2 cellular contexts compared by ENCODE assay signal in the genomic region with DNA sequence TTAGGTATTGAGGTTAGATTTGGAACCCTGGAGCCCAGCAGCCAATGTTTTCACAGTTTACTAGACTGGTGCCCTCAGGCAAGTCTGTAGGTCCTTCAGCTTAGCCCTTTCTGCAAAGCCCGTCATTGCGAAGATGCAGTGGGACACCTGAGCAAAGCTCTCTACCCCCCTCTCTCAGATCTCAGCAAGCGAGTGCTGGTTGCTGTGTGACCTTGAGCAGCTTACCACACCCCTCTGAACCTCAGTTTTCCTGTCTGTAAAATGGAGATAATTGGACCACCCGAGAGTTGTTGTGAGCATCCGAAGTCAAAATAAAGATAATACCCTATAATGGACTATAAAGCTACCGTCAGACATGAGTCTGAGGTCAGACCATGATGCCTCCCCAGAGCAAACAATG.
TF ChIP-seq lines count a peak whose summit lies in the region.

No MANE protein-coding gene starts in this region.

TF ChIP-seq in HEK293, 187 proteins besides CTCF, POLR2A, EP300 and RAD21:
- TF ChIP-seq ZNF768 (tag by site-specific recombination; IDR thresholded peaks at IDR 0.05), result peak; percentile 66; the same call in 1 of the 2 replicates
- TF ChIP-seq ZNF529 (tag by site-specific recombination; IDR thresholded peaks at IDR 0.05; ENCODE audit: insufficient replicate concordance), result no peak

TF ChIP-seq in HepG2, 621 proteins besides CTCF, POLR2A, EP300 and RAD21:
- TF ChIP-seq, protein P1, sequence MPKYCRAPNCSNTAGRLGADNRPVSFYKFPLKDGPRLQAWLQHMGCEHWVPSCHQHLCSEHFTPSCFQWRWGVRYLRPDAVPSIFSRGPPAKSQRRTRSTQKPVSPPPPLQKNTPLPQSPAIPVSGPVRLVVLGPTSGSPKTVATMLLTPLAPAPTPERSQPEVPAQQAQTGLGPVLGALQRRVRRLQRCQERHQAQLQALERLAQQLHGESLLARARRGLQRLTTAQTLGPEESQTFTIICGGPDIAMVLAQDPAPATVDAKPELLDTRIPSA (CRISPR knock-in tag; IDR thresholded peaks at IDR 0.05; ENCODE audit: borderline replicate concordance), result no peak
- TF ChIP-seq CHD4 (IDR thresholded peaks at IDR 0.05; ENCODE audit: borderline replicate concordance, low read length) (0 out of 2 replicates have a peak, but pooled peaks have one; percentile 31), RAD51 (IDR thresholded peaks at IDR 0.05; ENCODE audit: borderline replicate concordance) (no peak), ZNF790 (CRISPR knock-in tag; IDR thresholded peaks at IDR 0.05; ENCODE audit: borderline replicate concordance) (no peak), ZMYM3 (CRISPR knock-in tag; IDR thresholded peaks at IDR 0.05) (peak; percentile 93), ZNF547 (CRISPR knock-in tag; IDR thresholded peaks at IDR 0.05) (no peak), ELF1 (CRISPR knock-in tag; IDR thresholded peaks at IDR 0.05) (no peak), ZNF768 (CRISPR knock-in tag; IDR thresholded peaks at IDR 0.05) (peak; percentile 91), ZNF629 (CRISPR knock-in tag; conservative IDR thresholded peaks at IDR 0.05) (peak; percentile 95), JUNB (CRISPR knock-in tag; IDR thresholded peaks at IDR 0.05; ENCODE audit: borderline replicate concordance) (no peak), ZNF567 (CRISPR knock-in tag; IDR thresholded peaks at IDR 0.05; ENCODE audit: borderline replicate concordance) (no peak), KDM1A (CRISPR knock-in tag; IDR thresholded peaks at IDR 0.05) (0 out of 2 replicates have a peak, but pooled peaks have one; percentile 47), RCOR2 (CRISPR knock-in tag; IDR thresholded peaks at IDR 0.05) (0 out of 2 replicates have a peak, but pooled peaks have one; percentile 26), NCOA5 (CRISPR knock-in tag; IDR thresholded peaks at IDR 0.05) (no peak)
- TF ChIP-seq, protein P2, sequence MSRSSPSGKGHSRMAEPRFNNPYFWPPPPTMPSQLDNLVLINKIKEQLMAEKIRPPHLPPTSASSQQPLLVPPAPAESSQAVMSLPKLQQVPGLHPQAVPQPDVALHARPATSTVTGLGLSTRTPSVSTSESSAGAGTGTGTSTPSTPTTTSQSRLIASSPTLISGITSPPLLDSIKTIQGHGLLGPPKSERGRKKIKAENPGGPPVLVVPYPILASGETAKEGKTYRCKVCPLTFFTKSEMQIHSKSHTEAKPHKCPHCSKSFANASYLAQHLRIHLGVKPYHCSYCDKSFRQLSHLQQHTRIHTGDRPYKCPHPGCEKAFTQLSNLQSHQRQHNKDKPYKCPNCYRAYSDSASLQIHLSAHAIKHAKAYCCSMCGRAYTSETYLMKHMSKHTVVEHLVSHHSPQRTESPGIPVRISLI (CRISPR knock-in tag; IDR thresholded peaks at IDR 0.05; ENCODE audit: borderline replicate concordance), result no peak
- TF ChIP-seq, protein P3, sequence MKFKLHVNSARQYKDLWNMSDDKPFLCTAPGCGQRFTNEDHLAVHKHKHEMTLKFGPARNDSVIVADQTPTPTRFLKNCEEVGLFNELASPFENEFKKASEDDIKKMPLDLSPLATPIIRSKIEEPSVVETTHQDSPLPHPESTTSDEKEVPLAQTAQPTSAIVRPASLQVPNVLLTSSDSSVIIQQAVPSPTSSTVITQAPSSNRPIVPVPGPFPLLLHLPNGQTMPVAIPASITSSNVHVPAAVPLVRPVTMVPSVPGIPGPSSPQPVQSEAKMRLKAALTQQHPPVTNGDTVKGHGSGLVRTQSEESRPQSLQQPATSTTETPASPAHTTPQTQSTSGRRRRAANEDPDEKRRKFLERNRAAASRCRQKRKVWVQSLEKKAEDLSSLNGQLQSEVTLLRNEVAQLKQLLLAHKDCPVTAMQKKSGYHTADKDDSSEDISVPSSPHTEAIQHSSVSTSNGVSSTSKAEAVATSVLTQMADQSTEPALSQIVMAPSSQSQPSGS (CRISPR knock-in tag; IDR thresholded peaks at IDR 0.05), result no peak
- TF ChIP-seq, protein P4, sequence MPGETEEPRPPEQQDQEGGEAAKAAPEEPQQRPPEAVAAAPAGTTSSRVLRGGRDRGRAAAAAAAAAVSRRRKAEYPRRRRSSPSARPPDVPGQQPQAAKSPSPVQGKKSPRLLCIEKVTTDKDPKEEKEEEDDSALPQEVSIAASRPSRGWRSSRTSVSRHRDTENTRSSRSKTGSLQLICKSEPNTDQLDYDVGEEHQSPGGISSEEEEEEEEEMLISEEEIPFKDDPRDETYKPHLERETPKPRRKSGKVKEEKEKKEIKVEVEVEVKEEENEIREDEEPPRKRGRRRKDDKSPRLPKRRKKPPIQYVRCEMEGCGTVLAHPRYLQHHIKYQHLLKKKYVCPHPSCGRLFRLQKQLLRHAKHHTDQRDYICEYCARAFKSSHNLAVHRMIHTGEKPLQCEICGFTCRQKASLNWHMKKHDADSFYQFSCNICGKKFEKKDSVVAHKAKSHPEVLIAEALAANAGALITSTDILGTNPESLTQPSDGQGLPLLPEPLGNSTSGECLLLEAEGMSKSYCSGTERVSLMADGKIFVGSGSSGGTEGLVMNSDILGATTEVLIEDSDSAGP (CRISPR knock-in tag; IDR thresholded peaks at IDR 0.05; ENCODE audit: borderline replicate concordance), result no peak
TF ChIP-seq in HepG2: peak in this region for 6.
